34 cellular contexts compared by ENCODE assay signal in genomic region chr3:44848634-44849033, GRCh38. TPM values are rescaled to one million over a fixed set of nuclear protein-coding genes. Genes with fewer than 3 reads are reported as not detected.
"Had no signal": no experiment of that assay in that cellular context is flagged by ENCODE, and none has a peak within 500 bp of the region (broad histone marks: within the 10 kb centered on the region; RNA-seq: fewer than 3 reads in every experiment).

No MANE protein-coding gene starts in this region.

- H3K27me3 ChIP-seq: neural progenitor cell, ovary, right lobe of liver, spleen, suprapubic skin, testis, tibial artery, transverse colon, upper lobe of right lung, uterus had no signal

- H3K4me3 ChIP-seq: neural progenitor cell, ovary, psoas muscle, right lobe of liver, skin epidermis, smooth muscle cell, spleen, suprapubic skin, testis, tibial artery, transverse colon, upper lobe of right lung, uterus had no signal

- H2AFZ ChIP-seq: neural progenitor cell, parathyroid adenoma had no signal

- DNase-seq: natural killer cell; occipital lobe; ovary; posterior cingulate gyrus; psoas muscle; right cardiac atrium; right lobe of liver; spleen; stimulated activated CD4-positive, alpha-beta T cell treated with anti-CD3 and anti-CD28 coated beads, Interleukin-12 subunit alpha, Interleukin-12 subunit beta, amount 100 ng/mL, for 4 hours; stimulated activated CD4-positive, alpha-beta T cell treated with anti-CD3 and anti-CD28 coated beads, Interleukin-1b, Interleukin-23, amount 100 ng/mL, for 48 hours; stimulated activated CD4-positive, alpha-beta T cell treated with anti-CD3 and anti-CD28 coated beads, Interleukin-4, amount 100 ng/mL, for 1 hour; stimulated activated CD4-positive, alpha-beta T cell treated with anti-CD3 and anti-CD28 coated beads, Interleukin-4, amount 100 ng/mL, for 4 hours; stimulated activated CD8-positive, alpha-beta memory T cell treated with anti-CD3 and anti-CD28 coated beads, Interleukin-4, amount 100 ng/mL, for 48 hours; stimulated activated naive CD4-positive, alpha-beta T cell; stimulated activated naive CD8-positive, alpha-beta T cell treated with anti-CD3 and anti-CD28 coated beads, Interleukin-15, amount 100 ng/mL, for 72 hours; stimulated activated naive CD8-positive, alpha-beta T cell treated with anti-CD3 and anti-CD28 coated beads, Interleukin-15, Interleukin-2, amounts not matched to agents 100 U/mL and 50 U/mL, for 24 hours; substantia nigra; testis; tibial artery; transverse colon; upper lobe of right lung; uterus had no signal

- H3K27ac Mint-ChIP-seq: natural killer cell; nephron; neural progenitor cell; progenitor cell of endocrine pancreas; stimulated activated memory B cell treated with anti-CD40 and anti-IgM and Interleukin-4, amounts not matched to agents 10 μg/mL and 1 μg/mL and 100 μg/mL, for 72 hours; stimulated activated naive CD8-positive, alpha-beta T cell treated with anti-CD3 and anti-CD28 coated beads, Interleukin-15, amount 100 ng/mL, for 72 hours; type B pancreatic cell had no signal

- H3K36me3 ChIP-seq: ovary, right lobe of liver, suprapubic skin, tibial artery, transverse colon, upper lobe of right lung, uterus had no signal

- H3K79me2 ChIP-seq: parathyroid adenoma had no signal

- H3K4me1 Mint-ChIP-seq: natural killer cell; nephron; neural progenitor cell; stimulated activated memory B cell treated with anti-CD40 and anti-IgM and Interleukin-4, amounts not matched to agents 10 μg/mL and 1 μg/mL and 100 μg/mL, for 72 hours; stimulated activated naive CD8-positive, alpha-beta T cell treated with anti-CD3 and anti-CD28 coated beads, Interleukin-15, amount 100 ng/mL, for 72 hours had no signal

- H3K4me3 Mint-ChIP-seq: natural killer cell; nephron; neural progenitor cell; stimulated activated memory B cell treated with anti-CD40 and anti-IgM and Interleukin-4, amounts not matched to agents 10 μg/mL and 1 μg/mL and 100 μg/mL, for 72 hours; stimulated activated naive CD8-positive, alpha-beta T cell treated with anti-CD3 and anti-CD28 coated beads, Interleukin-15, amount 100 ng/mL, for 72 hours; type B pancreatic cell had no signal

- H3K9ac ChIP-seq: neural progenitor cell, parathyroid adenoma had no signal

- H3K4me1 ChIP-seq: neural progenitor cell, psoas muscle, right lobe of liver, spleen, upper lobe of right lung, uterus had no signal

- H3K36me3 Mint-ChIP-seq: natural killer cell had no signal

- H3K4me2 ChIP-seq: neural progenitor cell, smooth muscle cell had no signal

- H3K9me3 ChIP-seq: ovary, psoas muscle, suprapubic skin, testis, tibial artery, transverse colon, upper lobe of right lung, uterus had no signal

- H3K9me3 Mint-ChIP-seq: natural killer cell; nephron; neural progenitor cell; stimulated activated memory B cell treated with anti-CD40 and anti-IgM and Interleukin-4, amounts not matched to agents 10 μg/mL and 1 μg/mL and 100 μg/mL, for 72 hours; stimulated activated naive CD8-positive, alpha-beta T cell treated with anti-CD3 and anti-CD28 coated beads, Interleukin-15, amount 100 ng/mL, for 72 hours; type B pancreatic cell had no signal

- ATAC-seq: natural killer cell; psoas muscle; right cardiac atrium; right lobe of liver; stimulated activated memory B cell treated with anti-CD40 and anti-IgM and Interleukin-4, amounts not matched to agents 10 μg/mL and 1 μg/mL and 100 μg/mL, for 72 hours; stimulated activated naive CD8-positive, alpha-beta T cell treated with anti-CD3 and anti-CD28 coated beads, Interleukin-15, amount 100 ng/mL, for 72 hours; stimulated activated naive CD8-positive, alpha-beta T cell treated with anti-CD3 and anti-CD28 coated beads, Interleukin-15, Interleukin-2, amounts not matched to agents 100 U/mL and 50 U/mL, for 24 hours; upper lobe of right lung had no signal

- H3K27me3 Mint-ChIP-seq: progenitor cell of endocrine pancreas; stimulated activated memory B cell treated with anti-CD40 and anti-IgM and Interleukin-4, amounts not matched to agents 10 μg/mL and 1 μg/mL and 100 μg/mL, for 72 hours; stimulated activated naive CD8-positive, alpha-beta T cell treated with anti-CD3 and anti-CD28 coated beads, Interleukin-15, amount 100 ng/mL, for 72 hours; type B pancreatic cell had no signal

- H3K27ac ChIP-seq: neural progenitor cell, ovary, parathyroid adenoma, psoas muscle, right lobe of liver, spleen, suprapubic skin, testis, tibial artery, transverse colon, upper lobe of right lung, uterus had no signal

RNA-seq across cellular contexts. Expression of gene TGM4, which starts 25.8 kb away (rescaled TPM):
- total RNA-seq: natural killer cell, occipital lobe, osteoblast, ovary, progenitor cell of endocrine pancreas, psoas muscle, right cardiac atrium, right lobe of liver, smooth muscle cell, spleen, transverse colon, upper lobe of right lung, urinary bladder, uterus had no signal
- polyA plus RNA-seq: neural cell, ovary, psoas muscle, right cardiac atrium, smooth muscle cell, spleen, urinary bladder had no signal
